Comparison of ENCODE assay signal across 18 cellular contexts in genomic region chr10:113470372-113471240, GRCh38.
"Had no signal": no experiment of that assay in that cellular context is flagged by ENCODE, and none has a peak within 500 bp of the region (broad histone marks: within the 10 kb centered on the region; RNA-seq: fewer than 3 reads in every experiment).

No MANE protein-coding gene starts in this region.

- H3K9ac ChIP-seq: KMS-11 had no signal

- H3K27ac ChIP-seq: HL-60, KMS-11 had no signal

- DNase-seq: Kasumi-1, MM.1S, NCI-H1092 treated with DMSO at 0.1 percent for 48 hours, NCI-H1436, NCI-H187, NCI-H2029, NCI-H2081 treated with DMSO at 0.1 percent for 48 hours, NCI-H2171, NCI-H226, NCI-H446, NCI-H510A, NCI-H524 treated with DMSO at 0.1 percent for 48 hours, NCI-H69, NCI-H774, PC-3 had no signal

- H3K4me2 ChIP-seq: KMS-11 had no signal

- H3K4me3 ChIP-seq: K562 had no signal
